In the genomic region with DNA sequence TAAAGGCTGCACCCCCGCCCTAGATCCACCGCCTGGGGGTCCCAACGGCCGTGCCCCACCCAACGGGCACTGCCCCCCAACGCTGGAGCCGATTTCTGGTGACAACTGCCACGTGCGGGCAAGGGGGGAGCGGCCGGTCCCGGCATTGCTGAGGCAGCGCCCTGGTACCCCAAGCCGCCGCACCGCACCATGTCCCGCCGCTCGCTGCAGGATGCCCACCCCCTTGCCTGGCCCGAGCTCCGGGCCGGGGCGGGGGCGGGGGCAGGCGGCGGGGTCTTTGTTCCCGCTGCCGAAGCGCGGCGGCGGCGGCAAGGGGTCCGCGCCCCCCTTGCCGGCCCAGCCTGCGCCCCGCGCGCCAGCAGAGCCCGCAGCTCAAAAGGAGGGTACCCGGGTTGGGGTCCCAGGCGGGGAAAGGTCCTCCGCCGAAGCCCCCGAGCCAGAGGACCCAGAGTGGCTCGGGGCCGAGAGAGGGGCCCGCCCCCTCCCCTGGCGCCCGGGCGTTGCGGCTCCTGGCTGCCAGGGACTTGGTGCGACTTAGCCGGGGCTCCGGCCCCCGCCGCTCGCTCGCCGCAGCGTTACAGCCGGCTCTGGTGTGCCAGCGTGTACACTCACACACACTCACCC, we compare ENCODE assay signal across 8 cellular contexts. TPM values are rescaled to one million over a fixed set of nuclear protein-coding genes. Genes with fewer than 3 reads are reported as not detected.
A peak's percentile ranks its signal among the peaks of the same experiment; 100 is the strongest.
DNase-seq lines count a peak whose midpoint lies in the region; ATAC-seq and TF ChIP-seq lines count a peak whose summit lies in the region.

No MANE protein-coding gene starts in this region.

- CTCF ChIA-PET in activated CD4-positive, alpha-beta memory T cell treated with anti-CD3 and anti-CD28 coated beads for 36 hours (lab: Charles Lee): interaction anchor here (26.9 kb wide), 1 partner anchor 55 kb away, joined by 652 read pairs; no protein-coding TSS in a partner anchor

- peak; percentile 61 for DNase-seq in AG20443 (ENCODE audit: low spot score)
- peak in 1 of 2 experiments; percentile 48 for DNase-seq in HAP-1 (ENCODE audit: low spot score in 2 of 2)
- DNase-seq in activated CD4-positive, alpha-beta memory T cell treated with anti-CD3 and anti-CD28 coated beads for 36 hours: peak; percentile 21
- DNase-seq in left ventricle myocardium superior: peak; percentile 23
- DNase-seq in spleen: peak; percentile 88
- no peak for DNase-seq in GF-D8 (lab: John Stamatoyannopoulos, UW)
- DNase-seq in globus pallidus (ENCODE audit: low spot score): no peak

- H3K9me3 Mint-ChIP-seq in activated CD4-positive, alpha-beta memory T cell treated with anti-CD3 and anti-CD28 coated beads for 36 hours: no peaks in the 10 kb centered on the region

- H3K9me3 ChIP-seq in HAP-1: no peaks in the 10 kb centered on the region
- H3K9me3 ChIP-seq in spleen: no peaks in the 10 kb centered on the region

- H3K4me1 ChIP-seq in HAP-1 (peaks cover 11% of the 10 kb centered on the region), spleen (peaks cover 30 to 80% (median 69%) of the 10 kb centered on the region in 6 donors)

- TF ChIP-seq CTCF in spleen (IDR thresholded peaks at IDR 0.05 in 8 of 11, conservative IDR thresholded peaks at IDR 0.05 in 3 of 11): no peak

- H3K36me3 ChIP-seq in HAP-1 (replicated peaks): no peaks in the 10 kb centered on the region; the same call in 1 of the 2 replicates
- H3K36me3 ChIP-seq in spleen: peaks cover 0 to 7% (median 0%) of the 10 kb centered on the region in 6 donors

- intact Hi-C loops in activated CD4-positive, alpha-beta memory T cell treated with anti-CD3 and anti-CD28 coated beads for 36 hours (cut with micrococcal nuclease): loop anchor here (1.0 kb wide), 1 partner anchor 30 kb away; no protein-coding TSS in a partner anchor
- intact Hi-C loops in left ventricle myocardium superior (cut with micrococcal nuclease): no loop called here
- intact Hi-C loops in spleen (cut with DNase I; ENCODE audit: low total_unique reads): no loop called here

- ATAC-seq in left ventricle myocardium superior: no peak
- no peak for ATAC-seq in GM19351 (IDR thresholded peaks at IDR 0.05; ENCODE audit: unreplicated experiment)

- H3K4me3 ChIP-seq in HAP-1 (peak overlapping the region; percentile 71), spleen (peak overlapping the region; percentile 74 to 98 (median 88))

- WGBS in spleen, 5 donors: 0 to 1% (median 1%) methylated on average over 4 to 64 of the region's 64 CpGs

- H3K27me3 Mint-ChIP-seq in activated CD4-positive, alpha-beta memory T cell treated with anti-CD3 and anti-CD28 coated beads for 36 hours: no peaks in the 10 kb centered on the region

- peak overlapping the region; percentile 86 for H3K4me3 Mint-ChIP-seq in activated CD4-positive, alpha-beta memory T cell treated with anti-CD3 and anti-CD28 coated beads for 36 hours

- in situ Hi-C loops in HAP-1 (cut with MboI; ENCODE audit: low sequenced_read_pairs): loop anchor here (10.0 kb wide), 1 partner anchor 308 kb away; no protein-coding TSS in a partner anchor

- no peak for TF ChIP-seq POLR2A in spleen (IDR thresholded peaks at IDR 0.05)

- H3K4me1 Mint-ChIP-seq in activated CD4-positive, alpha-beta memory T cell treated with anti-CD3 and anti-CD28 coated beads for 36 hours (ENCODE audit: low read depth): peaks cover 59% of the 10 kb centered on the region

- peak overlapping the region; percentile 70 to 97 (median 93) for H3K27ac ChIP-seq in spleen

- peak overlapping the region; percentile 86 for H3K27ac Mint-ChIP-seq in activated CD4-positive, alpha-beta memory T cell treated with anti-CD3 and anti-CD28 coated beads for 36 hours

- POLR2A ChIA-PET in activated CD4-positive, alpha-beta memory T cell treated with anti-CD3 and anti-CD28 coated beads for 36 hours (lab: Charles Lee): interaction anchor here (1.0 to 4.3 kb wide), 5 partner anchors 30 to 59 kb away, joined by 5 to 24 read pairs (median 13); no protein-coding TSS in a partner anchor

- H3K36me3 Mint-ChIP-seq in activated CD4-positive, alpha-beta memory T cell treated with anti-CD3 and anti-CD28 coated beads for 36 hours: peaks cover 32% of the 10 kb centered on the region

- H3K27me3 ChIP-seq in HAP-1 (ENCODE audit: low read depth) (peaks cover 14% of the 10 kb centered on the region), spleen (replicated peaks in 1 of 7) (peaks cover 0 to 17% (median 0%) of the 10 kb centered on the region in 7 donors)

RNA-seq across cellular contexts. Expression of a gene that starts 0.7 kb away (rescaled TPM):
- total RNA-seq in activated CD4-positive, alpha-beta memory T cell treated with anti-CD3 and anti-CD28 coated beads for 36 hours: 10 to 100 TPM; 65.9 to 68.4 TPM
- total RNA-seq in left ventricle myocardium superior (1.3 TPM), spleen (100 to 1,000 TPM in 5 of 7 donors, 10 to 100 TPM in 2; 74.9 to 150 (median 132) TPM)
- polyA plus RNA-seq in spleen: 100 to 1,000 TPM in 1 of 3 donors, 10 to 100 TPM in 2; 41.6 to 154 (median 78.4) TPM

RNA-seq across cellular contexts. Expression of a gene that starts 27.9 kb away (rescaled TPM):
- total RNA-seq in activated CD4-positive, alpha-beta memory T cell treated with anti-CD3 and anti-CD28 coated beads for 36 hours: 10 to 100 TPM; 52.3 to 58.2 TPM
- total RNA-seq in left ventricle myocardium superior (55.1 TPM), spleen (10 to 100 TPM; 37.4 to 83.9 (median 47.8) TPM)
- 10 to 100 TPM; 36.9 to 58.2 (median 42.3) TPM for polyA plus RNA-seq in spleen

Comparison
In these comparisons a context has a peak if more than half of its experiments do, and no peak if none do; other contexts are left out.
1. DNase-seq: peak in AG20443 (single experiment), activated CD4-positive, alpha-beta memory T cell treated with anti-CD3 and anti-CD28 coated beads for 36 hours (single experiment), left ventricle myocardium superior (single experiment) and spleen (single experiment); none in GF-D8 (single experiment) and globus pallidus (single experiment).
2. RNA of a gene that starts 0.7 kb away (total RNA-seq): 74.9 to 150 TPM in spleen and 65.9 to 68.4 TPM in activated CD4-positive, alpha-beta memory T cell treated with anti-CD3 and anti-CD28 coated beads for 36 hours; 1.3 TPM in left ventricle myocardium superior (single experiment); every median in the first group is over 10 times any median in the second.